Comparison of ENCODE assay signal across 11 cellular contexts in the genomic region with DNA sequence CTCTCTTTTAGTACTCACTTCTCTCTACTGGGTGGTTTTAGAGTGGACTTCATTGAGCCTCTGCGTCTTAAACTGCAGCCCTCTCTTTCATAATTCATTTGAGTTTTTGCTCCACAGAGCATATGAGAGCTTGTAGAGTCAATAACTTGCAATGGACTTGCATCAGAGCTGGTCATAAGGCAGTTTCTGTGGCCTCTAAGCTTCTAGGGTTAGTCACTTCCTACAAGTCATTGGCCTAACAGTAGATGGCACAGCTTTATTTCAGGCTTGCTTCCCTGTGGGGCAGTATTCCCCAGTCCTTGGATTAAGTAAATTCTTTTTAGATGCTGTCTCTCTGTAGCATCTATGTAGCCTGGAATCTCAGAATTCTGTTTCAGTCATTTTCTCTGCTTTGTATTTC.
DNase-seq lines count a peak whose midpoint lies in the region; ATAC-seq and TF ChIP-seq lines count a peak whose summit lies in the region.
"Had no signal": no experiment of that assay in that cellular context is flagged by ENCODE, and none has a peak within 500 bp of the region (broad histone marks: within the 10 kb centered on the region; RNA-seq: fewer than 3 reads in every experiment).

No MANE protein-coding gene starts in this region.

- no peaks in the 10 kb centered on the region for H3K27me3 Mint-ChIP-seq in CD8-positive, alpha-beta T cell (ENCODE audit: low read depth)
- H3K27me3 Mint-ChIP-seq: CD4-positive, CD25-positive, alpha-beta regulatory T cell had no signal

- peaks cover 4% of the 10 kb centered on the region for H3K9me3 Mint-ChIP-seq in CD8-positive, alpha-beta T cell

- H3K4me1 ChIP-seq in adipocyte (ENCODE audit: control insufficient read depth, insufficient read depth, low read length), result no peaks in the 10 kb centered on the region
- no peaks in the 10 kb centered on the region for H3K4me1 ChIP-seq in CD8-positive, alpha-beta T cell (ENCODE audit: insufficient read depth, low read length)
- H3K4me1 ChIP-seq: parathyroid adenoma had no signal

- DNase-seq in AG08395 (ENCODE audit: low spot score) (peak; percentile 12), HS-5 (ENCODE audit: low read depth) (peak; percentile 82), adipocyte (ENCODE audit: low read depth) (peak; percentile 61), glomerular visceral epithelial cell (ENCODE audit: extremely low spot score) (peak; percentile 4), DMS 273 treated with DMSO at 0.1 percent for 48 hours (lab: John Stamatoyannopoulos, UW) (no peak)
- no peak for DNase-seq in CD8-positive, alpha-beta T cell
- DNase-seq: CD4-positive, CD25-positive, alpha-beta regulatory T cell; NCI-H1105 had no signal

- no peaks in the 10 kb centered on the region for H3K4me1 Mint-ChIP-seq in CD8-positive, alpha-beta T cell (ENCODE audit: low read depth)
- H3K4me1 Mint-ChIP-seq: CD4-positive, CD25-positive, alpha-beta regulatory T cell had no signal

- H3K27ac Mint-ChIP-seq in CD8-positive, alpha-beta T cell, result no peak overlapping the region
- H3K27ac Mint-ChIP-seq: CD4-positive, CD25-positive, alpha-beta regulatory T cell had no signal

- no peaks in the 10 kb centered on the region for H3K27me3 ChIP-seq in adipocyte (replicated peaks; ENCODE audit: control insufficient read depth, insufficient read depth, low read length)
- no peaks in the 10 kb centered on the region for H3K27me3 ChIP-seq in CD8-positive, alpha-beta T cell (ENCODE audit: insufficient read depth, low read length)

- no peaks in the 10 kb centered on the region for H3K36me3 Mint-ChIP-seq in CD8-positive, alpha-beta T cell
- H3K36me3 Mint-ChIP-seq: CD4-positive, CD25-positive, alpha-beta regulatory T cell had no signal

- H3K9me3 ChIP-seq in adipocyte (ENCODE audit: control insufficient read depth, low read length), result no peaks in the 10 kb centered on the region
- H3K9me3 ChIP-seq in CD8-positive, alpha-beta T cell (ENCODE audit: low read length), result no peaks in the 10 kb centered on the region

- POLR2A ChIA-PET in CD8-positive, alpha-beta T cell (lab: Charles Lee), result no interaction called here

- ATAC-seq in GM18519 (IDR thresholded peaks at IDR 0.05; ENCODE audit: low FRiP score, unreplicated experiment) (no peak), HG03159 (IDR thresholded peaks at IDR 0.05; ENCODE audit: unreplicated experiment) (no peak)
- no peak for ATAC-seq in CD8-positive, alpha-beta T cell

- H3K27ac ChIP-seq in CD8-positive, alpha-beta T cell (ENCODE audit: low read depth, low read length), result no peak overlapping the region
- H3K27ac ChIP-seq: parathyroid adenoma had no signal

- no peaks in the 10 kb centered on the region for H3K36me3 ChIP-seq in adipocyte (ENCODE audit: control insufficient read depth, insufficient read depth, low read length, severe bottlenecking)
- H3K36me3 ChIP-seq in CD8-positive, alpha-beta T cell (ENCODE audit: insufficient read depth, low read length), result no peaks in the 10 kb centered on the region

- intact Hi-C loops in CD8-positive, alpha-beta T cell (cut with DNase I, micrococcal nuclease), result no loop called here

- no peak for TF ChIP-seq CTCF in CD8-positive, alpha-beta T cell (IDR thresholded peaks at IDR 0.05)

- H3K4me3 ChIP-seq in adipocyte (ENCODE audit: low read length), result no peak overlapping the region
- H3K4me3 ChIP-seq in CD8-positive, alpha-beta T cell (ENCODE audit: low read depth, low read length), result no peak overlapping the region

- CTCF ChIA-PET in CD8-positive, alpha-beta T cell (lab: Charles Lee), result no interaction called here

- H3K4me3 Mint-ChIP-seq in CD8-positive, alpha-beta T cell, result no peak overlapping the region
- H3K4me3 Mint-ChIP-seq: CD4-positive, CD25-positive, alpha-beta regulatory T cell had no signal

- H3K9ac ChIP-seq in adipocyte (ENCODE audit: low read length), result no peak overlapping the region
- H3K9ac ChIP-seq: parathyroid adenoma had no signal

Comparison
In these comparisons a context has a peak if more than half of its experiments do, and no peak if none do; other contexts are left out.
1. DNase-seq: peak in AG08395 (single experiment), HS-5 (single experiment), adipocyte (single experiment) and glomerular visceral epithelial cell (single experiment); none in CD8-positive, alpha-beta T cell (0 of 7) and DMS 273 treated with DMSO at 0.1 percent for 48 hours (single experiment).